Comparison of ENCODE assay signal across 19 cellular contexts in the genomic region with DNA sequence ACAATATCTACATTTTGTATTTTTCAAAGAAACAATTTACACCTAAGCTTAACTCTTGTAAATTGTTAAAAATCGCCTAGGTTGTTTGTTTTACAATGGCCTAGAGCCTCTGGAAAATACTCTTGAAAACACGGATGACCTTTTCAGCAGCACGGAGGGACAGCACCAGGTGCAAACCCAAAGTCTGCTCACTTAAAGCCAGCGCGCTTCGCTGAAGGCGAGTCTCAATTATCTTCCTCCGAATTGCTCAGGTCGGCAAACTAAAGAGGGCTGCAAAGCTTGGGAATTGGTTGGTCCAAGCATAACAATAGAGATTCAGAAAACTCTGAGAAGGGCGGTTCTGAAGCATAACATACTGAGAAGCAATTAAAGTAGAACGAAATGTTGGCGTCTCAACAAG.
DNase-seq lines count a peak whose midpoint lies in the region; TF ChIP-seq lines count a peak whose summit lies in the region.
"Had no signal": no experiment of that assay in that cellular context is flagged by ENCODE, and none has a peak within 500 bp of the region (broad histone marks: within the 10 kb centered on the region; RNA-seq: fewer than 3 reads in every experiment).

No MANE protein-coding gene starts in this region.

- no peaks in the 10 kb centered on the region for H3K4me1 Mint-ChIP-seq in Calu3 (ENCODE audit: low read depth, unreplicated experiment)

- no peaks in the 10 kb centered on the region for H3K9me3 Mint-ChIP-seq in Calu3 (ENCODE audit: low read depth, unreplicated experiment)

- H3K4me3 ChIP-seq in iPS-20b (ENCODE audit: low read length) (0 out of 2 replicates have a peak overlapping the region, but pooled peaks have one; percentile 23), colonic mucosa (no peak overlapping the region)
- H3K4me3 ChIP-seq: K562, MG63 had no signal

- no peaks in the 10 kb centered on the region for H3K36me3 ChIP-seq in iPS-20b (ENCODE audit: insufficient read depth, low read depth, low read length)
- H3K36me3 ChIP-seq in colonic mucosa, result no peaks in the 10 kb centered on the region
- H3K36me3 ChIP-seq: BE2C, MG63 had no signal

- no TSS peak for BruUV-seq in Calu3 (replicated peaks; lab: Mats Ljungman, UMichigan)

- CTCF ChIA-PET in Calu3 (lab: Charles Lee), result no interaction called here

- H3K27ac Mint-ChIP-seq in Calu3 (ENCODE audit: unreplicated experiment), result no peak overlapping the region

- TF ChIP-seq CTCF in Calu3 (IDR thresholded peaks at IDR 0.05; ENCODE audit: unreplicated experiment) (no peak), colonic mucosa (IDR thresholded peaks at IDR 0.05) (no peak)

- no peak overlapping the region for H3K4me3 Mint-ChIP-seq in Calu3 (ENCODE audit: low read depth, unreplicated experiment)

- peaks cover 10% of the 10 kb centered on the region; the same call in 1 of the 2 replicates for H3K27me3 ChIP-seq in iPS-20b (ENCODE audit: insufficient read depth, low read length)
- no peaks in the 10 kb centered on the region for H3K27me3 ChIP-seq in colonic mucosa
- H3K27me3 ChIP-seq: BE2C, MG63 had no signal

- H3K27ac ChIP-seq in iPS-20b (ENCODE audit: low read length) (no peak overlapping the region), colonic mucosa (no peak overlapping the region)
- H3K27ac ChIP-seq: HL-60 had no signal

- H3K9ac ChIP-seq in iPS-20b (ENCODE audit: low read depth, low read length) (no peak overlapping the region), colonic mucosa (ENCODE audit: low read depth in 2 of 2, low read length in 2 of 2) (no peak overlapping the region)

- H3K4me1 ChIP-seq in iPS-20b (ENCODE audit: insufficient read depth, low read length) (peaks cover 13% of the 10 kb centered on the region; the same call in 1 of the 2 replicates), colonic mucosa (no peaks in the 10 kb centered on the region)
- H3K4me1 ChIP-seq: BE2C had no signal

- no peaks in the 10 kb centered on the region for H3K36me3 Mint-ChIP-seq in Calu3 (ENCODE audit: insufficient read depth, unreplicated experiment)

- intact Hi-C loops in Calu3 (cut with micrococcal nuclease; ENCODE audit: unreplicated experiment) (no loop called here), colonic mucosa (cut with DNase I) (no loop called here)

- peaks cover 65% of the 10 kb centered on the region for H3K27me3 Mint-ChIP-seq in Calu3 (ENCODE audit: unreplicated experiment)

- DNase-seq in NCI-H748 (lab: John Stamatoyannopoulos, UW; ENCODE audit: unreplicated experiment), result peak; percentile 74
- no peak for DNase-seq in NCI-H748 treated with DMSO at 0.1 percent for 48 hours (lab: John Stamatoyannopoulos, UW)
- peak; percentile 36 for DNase-seq in NCI-H2227 treated with DMSO at 0.1 percent for 48 hours (lab: John Stamatoyannopoulos, UW)
- no peak for DNase-seq in Calu3
- DNase-seq in HK-2 (ENCODE audit: unreplicated experiment), result no peak
- no peak for DNase-seq in colonic mucosa
- DNase-seq: BE2C, DMS79, HCEC 1CT, MG63, NCI-H1048, NCI-H1694, NCI-H2081, NCI-H446, NCI-H82, T-helper 9 cell had no signal

- H3K9me3 ChIP-seq in iPS-20b (ENCODE audit: insufficient read depth, low read depth, low read length) (no peaks in the 10 kb centered on the region), colonic mucosa (no peaks in the 10 kb centered on the region)
- H3K9me3 ChIP-seq: BE2C, MG63 had no signal

Comparison
In these comparisons a context has a peak if more than half of its experiments do, and no peak if none do; other contexts are left out.
1. DNase-seq: peak in NCI-H748 (single experiment) and NCI-H2227 treated with DMSO at 0.1 percent for 48 hours (single experiment); none in NCI-H748 treated with DMSO at 0.1 percent for 48 hours (single experiment), Calu3 (single experiment), HK-2 (single experiment) and colonic mucosa (single experiment).